1 cellular context compared by ENCODE assay signal in genomic region chrX:72230290-72230689, GRCh38.
TF ChIP-seq lines count a peak whose summit lies in the region.

No MANE protein-coding gene starts in this region.

TF ChIP-seq in HepG2, 621 proteins besides CTCF, POLR2A, EP300 and RAD21:
- 0 out of 2 replicates have a peak, but pooled peaks have one; percentile 48 for TF ChIP-seq ZNF850 (CRISPR knock-in tag; conservative IDR thresholded peaks at IDR 0.05)
- TF ChIP-seq KDM5B (CRISPR knock-in tag; IDR thresholded peaks at IDR 0.05; ENCODE audit: borderline replicate concordance), result no peak
